ENCODE assay signal across 12 cellular contexts in the genomic region with DNA sequence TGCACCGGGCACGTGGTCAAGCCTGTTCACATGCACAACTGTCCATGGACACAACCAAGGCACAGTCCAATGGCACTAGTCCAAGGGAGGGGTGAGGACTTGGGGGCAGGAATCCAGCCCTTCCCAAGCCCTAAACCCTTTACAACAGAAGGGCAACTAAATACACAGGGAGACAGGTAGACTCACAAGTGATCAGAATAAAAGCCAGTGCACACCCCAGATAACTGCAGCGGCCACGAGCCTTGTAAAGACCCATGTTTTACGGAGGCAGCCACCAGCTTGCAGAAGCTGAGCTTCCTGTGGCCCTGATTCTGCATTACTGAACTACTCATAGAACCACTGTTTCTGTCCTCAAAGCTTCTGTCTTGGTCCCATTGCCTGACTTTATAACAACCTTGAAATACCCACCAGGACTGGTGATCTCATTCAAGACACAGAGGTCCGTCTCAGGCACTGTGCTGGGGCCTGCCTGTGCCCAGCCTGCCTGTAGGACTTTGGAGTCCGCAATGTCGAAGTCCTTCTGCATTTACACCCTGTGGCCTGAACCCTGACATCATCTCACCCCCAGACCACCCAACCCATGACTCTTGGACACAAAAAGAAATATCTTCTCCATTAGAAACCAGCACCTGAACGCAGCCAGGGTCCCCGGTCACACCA.
DNase-seq lines count a peak whose midpoint lies in the region; ATAC-seq, FAIRE-seq and TF ChIP-seq lines count a peak whose summit lies in the region.
"Had no signal": no experiment of that assay in that cellular context is flagged by ENCODE, and none has a peak within 500 bp of the region (broad histone marks: within the 10 kb centered on the region; RNA-seq: fewer than 3 reads in every experiment).

No MANE protein-coding gene starts in this region.

- H4K20me1 ChIP-seq in keratinocyte (ENCODE audit: control insufficient read depth, extremely low read depth, insufficient read depth, low read length), result no peaks in the 10 kb centered on the region

- H3K4me1 Mint-ChIP-seq in HFFc6 (ENCODE audit: low read depth) (peaks cover 47% of the 10 kb centered on the region), MCF 10A (ENCODE audit: insufficient read depth, unreplicated experiment) (peaks cover 32% of the 10 kb centered on the region)
- H3K4me1 Mint-ChIP-seq: activated naive CD8-positive, alpha-beta T cell treated with anti-CD3 and anti-CD28 coated beads, Interleukin-2, amount 50 U/mL, for 24 hours; CD4-positive, CD25-positive, alpha-beta regulatory T cell; immature natural killer cell had no signal

- H3K27ac Mint-ChIP-seq in HFFc6, result peak overlapping the region; percentile 94
- peak overlapping the region; percentile 73 for H3K27ac Mint-ChIP-seq in MCF 10A (ENCODE audit: low read depth, unreplicated experiment)
- H3K27ac Mint-ChIP-seq: activated naive CD8-positive, alpha-beta T cell treated with anti-CD3 and anti-CD28 coated beads, Interleukin-2, amount 50 U/mL, for 24 hours; CD4-positive, CD25-positive, alpha-beta regulatory T cell; immature natural killer cell; T-helper 17 cell had no signal

- H3K9ac ChIP-seq in keratinocyte (ENCODE audit: control insufficient read depth, extremely low read depth, insufficient read depth, low read length), result no peak overlapping the region
- peak overlapping the region; percentile 20 to 81 (median 54) for H3K9ac ChIP-seq in skeletal muscle tissue (ENCODE audit: low read depth in 1 of 3, low read length in 3 of 3)

- no peak overlapping the region for H2AFZ ChIP-seq in keratinocyte (ENCODE audit: control insufficient read depth, low read length)

- CTCF ChIA-PET in MCF 10A (lab: Yijun Ruan, JAX), result interaction anchor here (1.0 kb wide), 1 partner anchor 12 kb away, joined by 3 read pairs; no protein-coding TSS in a partner anchor

- H3K36me3 Mint-ChIP-seq in HFFc6 (ENCODE audit: low read depth), result peaks cover 6% of the 10 kb centered on the region; the same call in 1 of the 2 replicates
- no peaks in the 10 kb centered on the region for H3K36me3 Mint-ChIP-seq in MCF 10A (ENCODE audit: insufficient read depth, unreplicated experiment)
- H3K36me3 Mint-ChIP-seq: CD4-positive, CD25-positive, alpha-beta regulatory T cell; immature natural killer cell had no signal

- TF ChIP-seq POLR2A in right lobe of liver (IDR thresholded peaks at IDR 0.05), result no peak

- no peak for FAIRE-seq in keratinocyte (lab: Jason Lieb, UNC)

- H3K27me3 Mint-ChIP-seq in HFFc6 (ENCODE audit: insufficient read depth), result peaks cover 1% of the 10 kb centered on the region; the same call in 1 of the 2 replicates
- no peaks in the 10 kb centered on the region for H3K27me3 Mint-ChIP-seq in MCF 10A (ENCODE audit: insufficient read depth, unreplicated experiment)

- intact Hi-C loops in MCF 10A (cut with micrococcal nuclease), result no loop called here
- intact Hi-C loops in right lobe of liver (cut with DNase I), result no loop called here

- TSS peak; percentile 43 for BruUV-seq in MCF 10A (replicated peaks; lab: Mats Ljungman, UMichigan)

- POLR2A ChIA-PET in MCF 10A (lab: Yijun Ruan, JAX), result interaction anchor here (1.0 to 2.2 kb wide), 3 partner anchors 10 to 16 kb away, joined by 3 to 6 read pairs (median 4); no protein-coding TSS in a partner anchor

- H3K27ac ChIP-seq in keratinocyte (ENCODE audit: control insufficient read depth, insufficient read depth, low read length) (peak overlapping the region; percentile 82), skeletal muscle tissue (ENCODE audit: low read depth, low read length) (peak overlapping the region; percentile 77), right lobe of liver (no peak overlapping the region)

- H3K4me1 ChIP-seq in keratinocyte (ENCODE audit: control insufficient read depth, extremely low read depth, insufficient read depth, low read length), result peaks cover 41% of the 10 kb centered on the region
- H3K4me1 ChIP-seq in skeletal muscle tissue (ENCODE audit: control insufficient read depth in 3 of 3, insufficient read depth in 3 of 3, low read length in 3 of 3), result peaks cover 21 to 39% (median 38%) of the 10 kb centered on the region in 3 donors
- H3K4me1 ChIP-seq in right lobe of liver, result no peaks in the 10 kb centered on the region

- H3K9me3 ChIP-seq in keratinocyte (ENCODE audit: control insufficient read depth, low read depth, low read length) (no peaks in the 10 kb centered on the region), skeletal muscle tissue (ENCODE audit: control insufficient read depth in 3 of 3, low read length in 3 of 3) (no peaks in the 10 kb centered on the region), right lobe of liver (no peaks in the 10 kb centered on the region)

- dilution Hi-C loops in keratinocyte (cut with MboI; ENCODE audit: extremely low pct_ligation_motif_present, low sequenced_read_pairs), result no loop called here

- DNase-seq in HFFc6 (no peak), MCF 10A (ENCODE audit: unreplicated experiment) (no peak), keratinocyte (ENCODE audit: low read depth, low spot score) (no peak), right lobe of liver (no peak), UCSD-AML1 (lab: John Stamatoyannopoulos, UW; ENCODE audit: unreplicated experiment) (no peak), germinal center (ENCODE audit: low spot score) (no peak)
- DNase-seq: activated naive CD8-positive, alpha-beta T cell treated with anti-CD3 and anti-CD28 coated beads, Interleukin-2, amount 50 U/mL, for 24 hours; CD4-positive, CD25-positive, alpha-beta regulatory T cell; immature natural killer cell; T-helper 17 cell had no signal

- H3K27me3 ChIP-seq in keratinocyte (ENCODE audit: control insufficient read depth, extremely low read depth, insufficient read depth, low read length) (no peaks in the 10 kb centered on the region), skeletal muscle tissue (ENCODE audit: control insufficient read depth in 3 of 3, insufficient read depth in 3 of 3, low read length in 3 of 3) (peaks cover 0 to 1% (median 0%) of the 10 kb centered on the region in 3 donors), right lobe of liver (peaks cover 0 to 2% of the 10 kb centered on the region in 2 donors)

- H3K4me3 ChIP-seq in keratinocyte (ENCODE audit: control insufficient read depth in 2 of 3, extremely low read depth in 1 of 3, insufficient read depth in 2 of 3, low read depth in 1 of 3, low read length in 3 of 3) (peak overlapping the region in 1 of 3 experiments; percentile 3), skeletal muscle tissue (ENCODE audit: low read length in 3 of 3) (peak overlapping the region in 1 of 3 donors; percentile 17), right lobe of liver (no peak overlapping the region)

- H3K36me3 ChIP-seq in keratinocyte (ENCODE audit: control insufficient read depth in 2 of 2, extremely low read depth in 1 of 2, insufficient read depth in 2 of 2, low read length in 2 of 2) (no peaks in the 10 kb centered on the region), skeletal muscle tissue (ENCODE audit: control insufficient read depth in 3 of 3, insufficient read depth in 3 of 3, low read length in 3 of 3) (no peaks in the 10 kb centered on the region), right lobe of liver (no peaks in the 10 kb centered on the region)

- H3K4me3 Mint-ChIP-seq in HFFc6, result peak overlapping the region; percentile 62
- H3K4me3 Mint-ChIP-seq in MCF 10A (ENCODE audit: unreplicated experiment), result peak overlapping the region; percentile 32
- H3K4me3 Mint-ChIP-seq: activated naive CD8-positive, alpha-beta T cell treated with anti-CD3 and anti-CD28 coated beads, Interleukin-2, amount 50 U/mL, for 24 hours; CD4-positive, CD25-positive, alpha-beta regulatory T cell; immature natural killer cell; T-helper 17 cell had no signal

- H3K79me2 ChIP-seq in keratinocyte (ENCODE audit: control insufficient read depth, insufficient read depth, low read length), result no peaks in the 10 kb centered on the region

- TF ChIP-seq CTCF in HFFc6 (IDR thresholded peaks at IDR 0.05) (no peak), MCF 10A (IDR thresholded peaks at IDR 0.05; ENCODE audit: unreplicated experiment) (no peak), keratinocyte (optimal IDR thresholded peaks at IDR 0.05 in 1 of 3, IDR thresholded peaks at IDR 0.05 in 1 of 3, conservative IDR thresholded peaks at IDR 0.05 in 1 of 3; ENCODE audit: extremely low read depth in 1 of 3, insufficient read depth in 2 of 3, low read length in 3 of 3) (no peak), right lobe of liver (IDR thresholded peaks at IDR 0.05) (no peak)

- H3K9me1 ChIP-seq in keratinocyte (ENCODE audit: control insufficient read depth, extremely low read depth, insufficient read depth, low read length), result no peaks in the 10 kb centered on the region

- WGBS in right lobe of liver (ENCODE audit: insufficient coverage, low coverage, low lambda C conversion rate, missing lambda C conversion rate), result 100% methylated on average over 2 of the region's 10 CpGs

- H3K4me2 ChIP-seq in keratinocyte (ENCODE audit: control insufficient read depth, extremely low read depth, insufficient read depth, low read depth, low read length), result peak overlapping the region; percentile 74

- H3K9me3 Mint-ChIP-seq in HFFc6, result 0 out of 2 replicates have a peak, but pooled peaks cover 3% of the 10 kb centered on the region
- H3K9me3 Mint-ChIP-seq in MCF 10A (ENCODE audit: unreplicated experiment), result no peaks in the 10 kb centered on the region
- H3K9me3 Mint-ChIP-seq: activated naive CD8-positive, alpha-beta T cell treated with anti-CD3 and anti-CD28 coated beads, Interleukin-2, amount 50 U/mL, for 24 hours; CD4-positive, CD25-positive, alpha-beta regulatory T cell; immature natural killer cell had no signal

- ATAC-seq in right lobe of liver (no peak), GM21360 (IDR thresholded peaks at IDR 0.05; ENCODE audit: unreplicated experiment) (no peak)
- ATAC-seq: activated naive CD8-positive, alpha-beta T cell treated with anti-CD3 and anti-CD28 coated beads, Interleukin-2, amount 50 U/mL, for 24 hours; T-helper 17 cell had no signal

Comparison
In these comparisons a context has a peak if more than half of its experiments do, and no peak if none do; other contexts are left out.
1. H3K27ac ChIP-seq: peak in keratinocyte (single experiment) and skeletal muscle tissue (single experiment); none in right lobe of liver (0 of 3).